ENCODE assay signal across 8 cellular contexts in genomic region chr17:76726766-76727718, GRCh38. TPM values are rescaled to one million over a fixed set of nuclear protein-coding genes. Genes with fewer than 3 reads are reported as not detected.
DNase-seq lines count a peak whose midpoint lies in the region; ATAC-seq, FAIRE-seq and TF ChIP-seq lines count a peak whose summit lies in the region.

TSS of gene METTL23 (plus strand) at chr17:76726839. CDS start at chr17:76729711, 2,872 bp downstream.

- WGBS in gastroesophageal sphincter (ENCODE audit: low coverage in 1 of 2), 2 donors = 5 to 11% methylated on average over 7 to 8 of the region's 72 CpGs

- H3K27ac ChIP-seq in gastroesophageal sphincter = peak within 1 kb of the TSS; percentile 96 to 100 (median 100)

- TF ChIP-seq EP300 in gastroesophageal sphincter (IDR thresholded peaks at IDR 0.05) = no peak

- H3K4me3 ChIP-seq in gastroesophageal sphincter = peak within 1 kb of the TSS; percentile 77 to 97

- peaks cover 0 to 51% of the 10 kb centered on the region in 2 donors for H3K36me3 ChIP-seq in gastroesophageal sphincter

- peaks cover 19% of the 10 kb centered on the region for H3K4me1 Mint-ChIP-seq in type B pancreatic cell (ENCODE audit: unreplicated experiment)

- DNase-seq in COR-L47 (lab: John Stamatoyannopoulos, UW) (peak; percentile 68), RCC 7860 (ENCODE audit: low spot score) (peak; percentile 62), activated gamma-delta T cell treated with Interleukin-2 at 50 U/mL for 16 hours (peak; percentile 80), omental fat pad (ENCODE audit: low spot score) (peak; percentile 48), type B pancreatic cell (ENCODE audit: extremely low spot score, unreplicated experiment) (peak; percentile 81)

- H3K9me3 Mint-ChIP-seq in type B pancreatic cell = no peaks in the 10 kb centered on the region

- H3K4me3 Mint-ChIP-seq in type B pancreatic cell = peak within 1 kb of the TSS; percentile 99

- H3K27me3 Mint-ChIP-seq in type B pancreatic cell = no peaks in the 10 kb centered on the region

- no peak for FAIRE-seq in RCC 7860 (lab: Jason Lieb, UNC)

- peaks cover 2 to 84% (median 31%) of the 10 kb centered on the region in 3 donors for H3K4me1 ChIP-seq in gastroesophageal sphincter

- TF ChIP-seq POLR2A in gastroesophageal sphincter (IDR thresholded peaks at IDR 0.05) = no peak

- H3K27me3 ChIP-seq in gastroesophageal sphincter = no peaks in the 10 kb centered on the region

- peak in 3 of 4 experiments; percentile 79 to 87 (median 84) for TF ChIP-seq CTCF in gastroesophageal sphincter (IDR thresholded peaks at IDR 0.05)
- peak in 1 of 3 donors; percentile 82 for TF ChIP-seq CTCF in omental fat pad (IDR thresholded peaks at IDR 0.05)
- peak; percentile 78 for TF ChIP-seq CTCF in type B pancreatic cell (conservative IDR thresholded peaks at IDR 0.05)

- H3K27ac Mint-ChIP-seq in type B pancreatic cell = peak within 1 kb of the TSS; percentile 99

- ATAC-seq in GM19452 (IDR thresholded peaks at IDR 0.05; ENCODE audit: unreplicated experiment) (peak; percentile 45), HG03571 (IDR thresholded peaks at IDR 0.05; ENCODE audit: unreplicated experiment) (peak; percentile 33), gastroesophageal sphincter (peak; percentile 68), omental fat pad (ENCODE audit: low FRiP score) (peak; percentile 70)

- H3K36me3 Mint-ChIP-seq in type B pancreatic cell = peaks cover under 1% of the 10 kb centered on the region

- no peaks in the 10 kb centered on the region for H3K9me3 ChIP-seq in gastroesophageal sphincter

RNA-seq across cellular contexts. Expression of gene METTL23, which starts in this region (rescaled TPM):
- total RNA-seq in gastroesophageal sphincter (10 to 100 TPM; 19.2 to 52.6 (median 25.1) TPM), omental fat pad (10 to 100 TPM; 13.6 to 30.2 (median 26.9) TPM), type B pancreatic cell (ENCODE audit: low replicate concordance) (27.5 and 28.2 TPM in 2 replicates)

Comparison
In these comparisons a context has a peak if more than half of its experiments do, and no peak if none do; other contexts are left out.
1. Peak in every context shown above with its lines: DNase-seq, ATAC-seq, H3K4me3 ChIP-seq and H3K27ac ChIP-seq.